ENCODE assay signal across 25 cellular contexts in genomic region chr13:98284677-98285076, GRCh38.
A peak's percentile ranks its signal among the peaks of the same experiment; 100 is the strongest.
DNase-seq lines count a peak whose midpoint lies in the region; ATAC-seq and TF ChIP-seq lines count a peak whose summit lies in the region.
"Had no signal": no experiment of that assay in that cellular context is flagged by ENCODE, and none has a peak within 500 bp of the region (broad histone marks: within the 10 kb centered on the region; RNA-seq: fewer than 3 reads in every experiment).

No MANE protein-coding gene starts in this region.

- no TSS peak for BruUV-seq in IMR-90 (replicated peaks; lab: Mats Ljungman, UMichigan)

- DNase-seq in IMR-90, result no peak
- peak; percentile 36 to 42 for DNase-seq in NCI-H1930 (lab: John Stamatoyannopoulos, UW)
- peak; percentile 87 for DNase-seq in NCI-H82 (lab: John Stamatoyannopoulos, UW)
- no peak for DNase-seq in neural progenitor cell (ENCODE audit: low spot score)
- DNase-seq in Ammon's horn (ENCODE audit: low spot score), result no peak
- DNase-seq: activated CD8-positive, alpha-beta T cell treated with anti-CD3 and anti-CD28 coated beads, Interleukin-2, amount 10 ng/mL, durations not matched to agents 7 days and 5 days; activated naive CD4-positive, alpha-beta T cell treated with anti-CD3 and anti-CD28 coated beads for 36 hours; activated T-cell treated with anti-CD3 and anti-CD28 coated beads, Interleukin-2, amount 50 U/mL, for 48 hours; erythroblast; GM23248; left ventricle myocardium inferior; MG63; mucosa of descending colon; Peyer's patch; small intestine; stimulated activated CD4-positive, alpha-beta T cell treated with anti-CD3 and anti-CD28 coated beads, Interleukin-4, amount 100 ng/mL, for 4 hours; stimulated activated naive CD8-positive, alpha-beta T cell treated with anti-CD3 and anti-CD28 coated beads, Interleukin-15, amount 100 ng/mL, for 72 hours; T-helper 9 cell had no signal

- peaks cover 11% of the 10 kb centered on the region for H3F3A ChIP-seq in neural progenitor cell (ENCODE audit: low read depth)

- H3K9me3 ChIP-seq in IMR-90 (ENCODE audit: control insufficient read depth, insufficient read depth, low read length), result no peaks in the 10 kb centered on the region
- H3K9me3 ChIP-seq in neural progenitor cell (ENCODE audit: low read depth), result no peaks in the 10 kb centered on the region
- H3K9me3 ChIP-seq: left ventricle myocardium inferior, MG63, mucosa of descending colon, Peyer's patch, SK-N-SH, tibial nerve had no signal

- H3K4me3 ChIP-seq in IMR-90 (ENCODE audit: insufficient read depth, low read depth, low read length) (no peak overlapping the region), neural progenitor cell (no peak overlapping the region)
- H3K4me3 ChIP-seq: GM23248, hepatocyte, left ventricle myocardium inferior, MG63, mucosa of descending colon, Peyer's patch, tibial nerve had no signal

- no peak overlapping the region for H3K23ac ChIP-seq in IMR-90 (ENCODE audit: low read depth, low read length)

- intact Hi-C loops in IMR-90 (cut with micrococcal nuclease), result no loop called here

- peaks cover 2% of the 10 kb centered on the region for H3K27me3 Mint-ChIP-seq in neural progenitor cell (ENCODE audit: insufficient read depth, low read depth)

- H3K27ac ChIP-seq in IMR-90 (ENCODE audit: insufficient read depth, low read length) (no peak overlapping the region), neural progenitor cell (no peak overlapping the region)
- H3K27ac ChIP-seq: foreskin keratinocyte, GM23248, hepatocyte, left ventricle myocardium inferior, Peyer's patch, tibial nerve had no signal

- no peak overlapping the region for H2AK5ac ChIP-seq in IMR-90 (ENCODE audit: low read depth, low read length)

- H3K4me2 ChIP-seq in IMR-90 (ENCODE audit: low read depth, low read length) (no peak overlapping the region), neural progenitor cell (peak overlapping the region; percentile 49)
- H3K4me2 ChIP-seq: hepatocyte, SK-N-SH had no signal

- TF ChIP-seq RAD21 in IMR-90 (IDR thresholded peaks at IDR 0.05; ENCODE audit: low read length), result no peak

- in situ Hi-C loops in IMR-90 (cut with MboI; ENCODE audit: low sequenced_read_pairs), result no loop called here

- no peak overlapping the region for H2AK9ac ChIP-seq in IMR-90 (replicated peaks; ENCODE audit: low read depth, low read length, poor library complexity)

- H3K36me3 ChIP-seq in IMR-90 (ENCODE audit: control insufficient read depth, insufficient read depth, low read length), result peaks cover 6% of the 10 kb centered on the region; the same call in 1 of the 2 replicates
- H3K36me3 ChIP-seq in neural progenitor cell, result no peaks in the 10 kb centered on the region
- H3K36me3 ChIP-seq: left ventricle myocardium inferior, MG63, Peyer's patch, tibial nerve had no signal

- H3K27ac Mint-ChIP-seq in neural progenitor cell, result no peak overlapping the region
- H3K27ac Mint-ChIP-seq: activated CD8-positive, alpha-beta T cell treated with anti-CD3 and anti-CD28 coated beads, Interleukin-2, amount 10 ng/mL, durations not matched to agents 7 days and 5 days; activated naive CD4-positive, alpha-beta T cell treated with anti-CD3 and anti-CD28 coated beads for 36 hours; stimulated activated naive CD8-positive, alpha-beta T cell treated with anti-CD3 and anti-CD28 coated beads, Interleukin-15, amount 100 ng/mL, for 72 hours had no signal

- H2BK20ac ChIP-seq in IMR-90 (ENCODE audit: low read depth, low read length), result no peak overlapping the region

- no peak overlapping the region for H2BK5ac ChIP-seq in IMR-90 (ENCODE audit: low read depth, low read length, poor library complexity, severe bottlenecking)

- no peaks in the 10 kb centered on the region for H3K9me3 Mint-ChIP-seq in neural progenitor cell
- H3K9me3 Mint-ChIP-seq: activated naive CD4-positive, alpha-beta T cell treated with anti-CD3 and anti-CD28 coated beads for 36 hours; stimulated activated naive CD8-positive, alpha-beta T cell treated with anti-CD3 and anti-CD28 coated beads, Interleukin-15, amount 100 ng/mL, for 72 hours had no signal

- peaks cover 22% of the 10 kb centered on the region for H3K9me1 ChIP-seq in IMR-90 (ENCODE audit: insufficient read depth, low read length)

- no peak overlapping the region for H3K18ac ChIP-seq in IMR-90 (ENCODE audit: low read depth, low read length)

- H3K4ac ChIP-seq in IMR-90 (ENCODE audit: low read depth, low read length), result peak overlapping the region; percentile 11; the same call in 1 of the 2 replicates

- ATAC-seq in IMR-90 (ENCODE audit: low read depth), result no peak
- no peak for ATAC-seq in GM21717 (IDR thresholded peaks at IDR 0.05; ENCODE audit: unreplicated experiment)
- ATAC-seq in GM18909 (IDR thresholded peaks at IDR 0.05; ENCODE audit: poor library complexity, unreplicated experiment), result no peak
- ATAC-seq: activated CD4-positive, CD25-positive, alpha-beta regulatory T cell treated with anti-CD3 and anti-CD28 coated beads, Interleukin-2, amount 50 U/mL, for 24 hours; activated CD8-positive, alpha-beta T cell treated with anti-CD3 and anti-CD28 coated beads, Interleukin-2, amount 10 ng/mL, durations not matched to agents 7 days and 5 days; foreskin keratinocyte; mucosa of descending colon; stimulated activated naive CD8-positive, alpha-beta T cell treated with anti-CD3 and anti-CD28 coated beads, Interleukin-15, amount 100 ng/mL, for 72 hours had no signal

- H3K56ac ChIP-seq in IMR-90 (ENCODE audit: extremely low read depth, insufficient read depth, low read length), result no peak overlapping the region

- H2BK120ac ChIP-seq in IMR-90 (ENCODE audit: low read depth, low read length), result no peak overlapping the region

- H2BK15ac ChIP-seq in IMR-90 (ENCODE audit: low read depth, low read length), result no peak overlapping the region

- H3K79me2 ChIP-seq in neural progenitor cell (ENCODE audit: low read depth), result peaks cover 64% of the 10 kb centered on the region

- H3K4me1 ChIP-seq in IMR-90 (ENCODE audit: control insufficient read depth, insufficient read depth, low read length), result peaks cover 10% of the 10 kb centered on the region; the same call in 1 of the 2 replicates
- H3K4me1 ChIP-seq in neural progenitor cell, result peaks cover 30% of the 10 kb centered on the region
- H3K4me1 ChIP-seq: Peyer's patch, tibial nerve had no signal

- dilution Hi-C loops in IMR-90 (cut with HindIII; ENCODE audit: low sequenced_read_pairs, unreplicated experiment), result no loop called here

- no peak overlapping the region for H4K8ac ChIP-seq in IMR-90 (ENCODE audit: low read depth in 2 of 2, low read length in 2 of 2)

- POLR2A ChIA-PET in IMR-90 (lab: Charles Lee; ENCODE audit: unreplicated experiment), result no interaction called here

- TF ChIP-seq POLR2A in IMR-90 (IDR thresholded peaks at IDR 0.05; ENCODE audit: low read depth, low read length), result no peak

- no peak for TF ChIP-seq CTCF in IMR-90 (conservative IDR thresholded peaks at IDR 0.05; ENCODE audit: low read depth, low read length)
- TF ChIP-seq CTCF in neural progenitor cell (IDR thresholded peaks at IDR 0.05), result no peak

- H4K5ac ChIP-seq in IMR-90 (ENCODE audit: low read depth, low read length), result no peak overlapping the region

- H3K79me1 ChIP-seq in IMR-90 (ENCODE audit: low read depth in 1 of 2, low read length in 2 of 2), result peaks cover 45 to 80% of the 10 kb centered on the region in 2 experiments

- H4K91ac ChIP-seq in IMR-90 (ENCODE audit: insufficient read depth, low read depth, low read length), result peak overlapping the region; percentile 54

- peaks cover 16% of the 10 kb centered on the region for H3K4me1 Mint-ChIP-seq in neural progenitor cell

- no peak overlapping the region for H3K14ac ChIP-seq in IMR-90 (replicated peaks; ENCODE audit: low read depth, low read length)

- WGBS in IMR-90 (ENCODE audit: extremely low coverage in 2 of 2, insufficient read length in 1 of 2), 2 experiments, result 100% methylated on average over 1 of the region's 4 CpGs; no CpG with 5 or more reads in 1 of the 2 experiments

- H3K9ac ChIP-seq in IMR-90 (ENCODE audit: low read depth, low read length), result no peak overlapping the region
- H3K9ac ChIP-seq in neural progenitor cell, result no peak overlapping the region
- H3K9ac ChIP-seq: GM23248, SK-N-SH had no signal

- H3K4me3 Mint-ChIP-seq in neural progenitor cell, result no peak overlapping the region
- H3K4me3 Mint-ChIP-seq: activated CD8-positive, alpha-beta T cell treated with anti-CD3 and anti-CD28 coated beads, Interleukin-2, amount 10 ng/mL, durations not matched to agents 7 days and 5 days; activated naive CD4-positive, alpha-beta T cell treated with anti-CD3 and anti-CD28 coated beads for 36 hours; stimulated activated naive CD8-positive, alpha-beta T cell treated with anti-CD3 and anti-CD28 coated beads, Interleukin-15, amount 100 ng/mL, for 72 hours had no signal

- no peaks in the 10 kb centered on the region for H3K27me3 ChIP-seq in IMR-90 (ENCODE audit: control insufficient read depth, insufficient read depth, low read length)
- H3K27me3 ChIP-seq in neural progenitor cell, result no peaks in the 10 kb centered on the region
- H3K27me3 ChIP-seq: foreskin keratinocyte, hepatocyte, MG63, Peyer's patch, tibial nerve had no signal

- CTCF ChIA-PET in IMR-90 (lab: Yijun Ruan, JAX), result no interaction called here

- no peak overlapping the region for H2AFZ ChIP-seq in IMR-90 (replicated peaks; ENCODE audit: low read length, poor library complexity)
- H2AFZ ChIP-seq in neural progenitor cell (replicated peaks), result no peak overlapping the region
- H2AFZ ChIP-seq: GM23248, hepatocyte had no signal

- peaks cover 22% of the 10 kb centered on the region for H4K20me1 ChIP-seq in IMR-90 (ENCODE audit: insufficient read depth, low read length)
- H4K20me1 ChIP-seq in neural progenitor cell (ENCODE audit: low read depth), result no peaks in the 10 kb centered on the region

- peaks cover 7% of the 10 kb centered on the region for H3K36me3 Mint-ChIP-seq in neural progenitor cell

TF ChIP-seq in IMR-90, 13 proteins besides CTCF, POLR2A, EP300 and RAD21 (continues in another document):
- TF ChIP-seq NFE2L2 (IDR thresholded peaks at IDR 0.05; ENCODE audit: low read depth, low read length), result no peak
- TF ChIP-seq CEBPB (IDR thresholded peaks at IDR 0.05; ENCODE audit: low read depth, low read length), result no peak
- TF ChIP-seq BHLHE40 (IDR thresholded peaks at IDR 0.05; ENCODE audit: low read depth, low read length), result no peak
- no peak for TF ChIP-seq FOS (IDR thresholded peaks at IDR 0.05; ENCODE audit: low read depth, low read length)
- TF ChIP-seq MAZ (IDR thresholded peaks at IDR 0.05; ENCODE audit: borderline replicate concordance, low read depth, low read length), result no peak
- no peak for TF ChIP-seq MAFK (IDR thresholded peaks at IDR 0.05; ENCODE audit: low read depth, low read length)
- TF ChIP-seq MXI1 (IDR thresholded peaks at IDR 0.05; ENCODE audit: borderline replicate concordance, low read depth, low read length), result no peak
- no peak for TF ChIP-seq RCOR1 (IDR thresholded peaks at IDR 0.05; ENCODE audit: insufficient replicate concordance, low read length)

Comparison
In these comparisons a context has a peak if more than half of its experiments do, and no peak if none do; other contexts are left out.
1. DNase-seq: peak in NCI-H1930 (2 of 2) and NCI-H82 (single experiment); none in IMR-90 (single experiment), neural progenitor cell (single experiment) and Ammon's horn (single experiment).